ENCODE assay signal across 1 cellular context in genomic region chr10:59905066-59905734, GRCh38.
TF ChIP-seq lines count a peak whose summit lies in the region.

No MANE protein-coding gene starts in this region.

TF ChIP-seq in GM12878, 131 proteins besides CTCF, POLR2A, EP300 and RAD21 (continued from another document):
- TF ChIP-seq MLLT1 (IDR thresholded peaks at IDR 0.05): no peak
